In the genomic region with DNA sequence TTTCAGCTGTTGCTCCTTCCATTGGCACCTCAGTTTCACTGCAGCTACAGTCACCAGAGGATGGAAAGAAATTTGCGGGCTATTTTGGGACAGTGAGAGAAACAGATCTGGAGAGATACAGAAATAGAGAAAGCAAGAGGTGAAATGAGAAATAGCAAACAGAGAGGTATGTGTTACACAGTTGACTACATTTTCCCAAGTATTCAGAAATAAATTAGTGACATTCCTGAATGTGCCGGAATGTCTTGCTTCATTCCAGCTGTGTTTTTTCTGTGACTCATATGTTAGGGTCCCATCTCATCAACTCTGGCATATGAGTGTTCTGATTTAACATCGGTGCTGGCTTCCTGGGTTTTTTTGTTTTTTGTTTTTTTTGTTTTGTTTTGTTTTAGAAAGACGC, we compare ENCODE assay signal across 9 cellular contexts.
A peak's percentile ranks its signal among the peaks of the same experiment; 100 is the strongest.
DNase-seq lines count a peak whose midpoint lies in the region; ATAC-seq and TF ChIP-seq lines count a peak whose summit lies in the region.
"Had no signal": no experiment of that assay in that cellular context is flagged by ENCODE, and none has a peak within 500 bp of the region (broad histone marks: within the 10 kb centered on the region; RNA-seq: fewer than 3 reads in every experiment).

No MANE protein-coding gene starts in this region.

- H4K8ac ChIP-seq in trophoblast cell (ENCODE audit: low read depth, low read length) = no peak overlapping the region

- no peak overlapping the region for H2AK5ac ChIP-seq in trophoblast cell (ENCODE audit: low read length)

- H2BK12ac ChIP-seq in trophoblast cell (ENCODE audit: low read length) = no peak overlapping the region

- H3K36me3 ChIP-seq in SJCRH30 (no peaks in the 10 kb centered on the region), trophoblast cell (ENCODE audit: control insufficient read depth in 1 of 2, insufficient read depth in 2 of 2, low read length in 2 of 2) (no peaks in the 10 kb centered on the region), hepatocyte (replicated peaks; ENCODE audit: insufficient read depth, low read depth) (no peaks in the 10 kb centered on the region)
- H3K36me3 ChIP-seq: prostate gland had no signal

- no peak overlapping the region for H3K9ac ChIP-seq in trophoblast cell (ENCODE audit: low read length)

- H3K27me3 ChIP-seq in SJCRH30 (no peaks in the 10 kb centered on the region), trophoblast cell (ENCODE audit: insufficient read depth, low read length) (no peaks in the 10 kb centered on the region), hepatocyte (no peaks in the 10 kb centered on the region)

- H3K9me3 ChIP-seq in SJCRH30 (replicated peaks) = no peaks in the 10 kb centered on the region
- H3K9me3 ChIP-seq in trophoblast cell (ENCODE audit: insufficient read depth, low read depth, low read length) = no peaks in the 10 kb centered on the region
- H3K9me3 ChIP-seq in hepatocyte (ENCODE audit: low read depth) = no peaks in the 10 kb centered on the region
- H3K9me3 ChIP-seq: prostate gland had no signal

- no peak overlapping the region for H3K4me2 ChIP-seq in trophoblast cell (ENCODE audit: low read length)
- H3K4me2 ChIP-seq in hepatocyte = no peak overlapping the region

- H2AFZ ChIP-seq in trophoblast cell (ENCODE audit: insufficient read depth, low read length, poor library complexity) = no peak overlapping the region
- H2AFZ ChIP-seq in hepatocyte = no peak overlapping the region

- DNase-seq in Daoy (ENCODE audit: low read depth) (peak; percentile 80), SJCRH30 (peak; percentile 17 to 42), fibroblast of peridontal ligament (ENCODE audit: extremely low read depth) (peak; percentile 80), trophoblast cell (peak; percentile 71 to 90), hepatocyte (ENCODE audit: low spot score) (no peak), NCI-H1930 (lab: John Stamatoyannopoulos, UW) (no peak)
- no peak for DNase-seq in stimulated activated naive CD4-positive, alpha-beta T cell (lab: John Stamatoyannopoulos, UW)

- H3K23ac ChIP-seq in trophoblast cell (ENCODE audit: low read length) = no peak overlapping the region

- no peak for ATAC-seq in GM21423 (IDR thresholded peaks at IDR 0.05; ENCODE audit: unreplicated experiment)

- H4K12ac ChIP-seq in trophoblast cell (ENCODE audit: low read depth, low read length) = no peak overlapping the region

- no peak overlapping the region for H3K14ac ChIP-seq in trophoblast cell (ENCODE audit: low read length)

- H4K20me1 ChIP-seq in hepatocyte (ENCODE audit: insufficient read depth, poor library complexity, severe bottlenecking) = no peaks in the 10 kb centered on the region

- no peaks in the 10 kb centered on the region for H3K79me2 ChIP-seq in trophoblast cell (ENCODE audit: control insufficient read depth, insufficient read depth, low read length, poor library complexity)
- H3K79me2 ChIP-seq in hepatocyte = no peaks in the 10 kb centered on the region

- H3K4me1 ChIP-seq in SJCRH30 (peaks cover 16% of the 10 kb centered on the region), trophoblast cell (ENCODE audit: control insufficient read depth in 1 of 2, insufficient read depth in 2 of 2, low read length in 2 of 2) (peaks cover 7 to 12% of the 10 kb centered on the region in 2 experiments), hepatocyte (ENCODE audit: insufficient read depth) (peaks cover 8% of the 10 kb centered on the region)
- H3K4me1 ChIP-seq: prostate gland had no signal

- no peak overlapping the region for H2BK5ac ChIP-seq in trophoblast cell (ENCODE audit: low read depth, low read length, poor library complexity)

- H3K79me1 ChIP-seq in trophoblast cell (ENCODE audit: low read length) = peaks cover 18% of the 10 kb centered on the region

- H2BK120ac ChIP-seq in trophoblast cell (ENCODE audit: insufficient read depth, low read length, poor library complexity) = no peak overlapping the region

- no CpG with 5 or more reads among the region's 4 CpGs for WGBS in trophoblast cell (ENCODE audit: extremely low coverage, insufficient coverage, insufficient read length)
- 72% methylated on average over 4 of the region's 4 CpGs for WGBS in hepatocyte (ENCODE audit: low lambda C conversion rate, missing lambda C conversion rate)

- H3K18ac ChIP-seq in trophoblast cell (ENCODE audit: low read length) = no peak overlapping the region

- no peak overlapping the region for H4K91ac ChIP-seq in trophoblast cell (ENCODE audit: low read depth, low read length)

- H3K9me2 ChIP-seq in hepatocyte (replicated peaks; ENCODE audit: insufficient read depth) = no peaks in the 10 kb centered on the region

- TF ChIP-seq CTCF in hepatocyte (IDR thresholded peaks at IDR 0.05; ENCODE audit: poor library complexity) = no peak

- H3K27ac ChIP-seq in SJCRH30 = peak overlapping the region; percentile 35
- H3K27ac ChIP-seq in trophoblast cell (ENCODE audit: low read depth, low read length) = peak overlapping the region; percentile 77
- H3K27ac ChIP-seq in hepatocyte = no peak overlapping the region
- H3K27ac ChIP-seq: prostate gland had no signal

- no peak overlapping the region for H3K4me3 ChIP-seq in SJCRH30
- H3K4me3 ChIP-seq in trophoblast cell (ENCODE audit: low read depth, low read length) = no peak overlapping the region
- no peak overlapping the region for H3K4me3 ChIP-seq in hepatocyte
- H3K4me3 ChIP-seq: prostate gland had no signal

- no peak overlapping the region for H3K4ac ChIP-seq in trophoblast cell (ENCODE audit: low read depth, low read length)

Comparison
In these comparisons a context has a peak if more than half of its experiments do, and no peak if none do; other contexts are left out.
1. DNase-seq: peak in Daoy (single experiment), SJCRH30 (2 of 2), fibroblast of peridontal ligament (single experiment) and trophoblast cell (2 of 2); none in hepatocyte (single experiment), NCI-H1930 (0 of 2) and stimulated activated naive CD4-positive, alpha-beta T cell (0 of 6).